16 cellular contexts compared by ENCODE assay signal in genomic region chr11:95459268-95460040, GRCh38.
DNase-seq lines count a peak whose midpoint lies in the region; ATAC-seq and TF ChIP-seq lines count a peak whose summit lies in the region.
"Had no signal": no experiment of that assay in that cellular context is flagged by ENCODE, and none has a peak within 500 bp of the region (broad histone marks: within the 10 kb centered on the region; RNA-seq: fewer than 3 reads in every experiment).

No MANE protein-coding gene starts in this region.

- DNase-seq in DMS 273 treated with DMSO at 0.1 percent for 48 hours (lab: John Stamatoyannopoulos, UW) (peak; percentile 6), SK-N-DZ (ENCODE audit: low spot score) (peak; percentile 74), fibroblast of pulmonary artery (ENCODE audit: low read depth) (peak; percentile 63), renal cortical epithelial cell (ENCODE audit: low read depth) (peak; percentile 77), mesenchymal stem cell (no peak), AG08395 (ENCODE audit: low spot score) (no peak)
- no peak for DNase-seq in T-helper 2 cell treated with Interferon-gamma antibody and Interleukin-4, amounts not matched to agents 5 μg/mL and 100 μg/mL, for 36 hours (ENCODE audit: low spot score)
- DNase-seq: GF-D8, SHP77 treated with DMSO at 0.1 percent for 48 hours had no signal

- H3K4me3 ChIP-seq in fibroblast of pulmonary artery (replicated peaks; ENCODE audit: low read depth, low read length) (no peak overlapping the region), mesenchymal stem cell (ENCODE audit: insufficient read depth in 1 of 2, low read depth in 1 of 2, low read length in 2 of 2) (no peak overlapping the region)
- H3K4me3 ChIP-seq: cardiac muscle cell, esophagus muscularis mucosa had no signal

- no peak overlapping the region for H2AK5ac ChIP-seq in mesenchymal stem cell (ENCODE audit: low read length, severe bottlenecking)

- H3K36me3 Mint-ChIP-seq in T-helper 2 cell treated with Interferon-gamma antibody and Interleukin-4, amounts not matched to agents 5 μg/mL and 100 μg/mL, for 36 hours (ENCODE audit: low read depth), result no peaks in the 10 kb centered on the region
- H3K36me3 Mint-ChIP-seq: natural killer cell treated with Interleukin-12 subunit alpha and Interleukin-12 subunit beta and Interleukin-15 and Interleukin-18, amount 100 ng/mL, for 72 hours had no signal

- H3K27ac ChIP-seq in mesenchymal stem cell (ENCODE audit: low read length, poor library complexity, severe bottlenecking), result no peak overlapping the region
- H3K27ac ChIP-seq: cardiac muscle cell, esophagus muscularis mucosa had no signal

- 83% methylated on average over 7 of the region's 7 CpGs for WGBS in mesenchymal stem cell

- no peak overlapping the region for H3K23ac ChIP-seq in mesenchymal stem cell (ENCODE audit: low read length in 2 of 2)

- no peak overlapping the region for H2AFZ ChIP-seq in mesenchymal stem cell (ENCODE audit: low read depth, low read length)

- H3K14ac ChIP-seq in mesenchymal stem cell (ENCODE audit: low read length in 2 of 2), result no peak overlapping the region

- no peaks in the 10 kb centered on the region for H3K79me1 ChIP-seq in mesenchymal stem cell (replicated peaks; ENCODE audit: low read length, poor library complexity, severe bottlenecking)

- no peak overlapping the region for H2BK12ac ChIP-seq in mesenchymal stem cell (ENCODE audit: low read length in 2 of 2)

- H2BK120ac ChIP-seq in mesenchymal stem cell (ENCODE audit: low read depth, low read length), result no peak overlapping the region

- no peak overlapping the region for H2BK5ac ChIP-seq in mesenchymal stem cell (ENCODE audit: low read depth, low read length, poor library complexity, severe bottlenecking)

- no peaks in the 10 kb centered on the region for H3K9me3 ChIP-seq in mesenchymal stem cell (ENCODE audit: control insufficient read depth, low read length)
- H3K9me3 ChIP-seq: esophagus muscularis mucosa had no signal

- no peak for ATAC-seq in HG03442 (IDR thresholded peaks at IDR 0.05; ENCODE audit: unreplicated experiment)
- ATAC-seq: activated CD4-positive, CD25-positive, alpha-beta regulatory T cell treated with anti-CD3 and anti-CD28 coated beads, Interleukin-2, amount 50 U/mL, for 24 hours; natural killer cell treated with Interleukin-12 subunit alpha and Interleukin-12 subunit beta and Interleukin-15 and Interleukin-18, amount 100 ng/mL, for 72 hours had no signal

- no peak overlapping the region for H3K4me3 Mint-ChIP-seq in T-helper 2 cell treated with Interferon-gamma antibody and Interleukin-4, amounts not matched to agents 5 μg/mL and 100 μg/mL, for 36 hours
- H3K4me3 Mint-ChIP-seq: B cell; natural killer cell treated with Interleukin-12 subunit alpha and Interleukin-12 subunit beta and Interleukin-15 and Interleukin-18, amount 100 ng/mL, for 72 hours had no signal

- H3K27me3 ChIP-seq in mesenchymal stem cell (ENCODE audit: control insufficient read depth in 1 of 2, insufficient read depth in 1 of 2, low read length in 2 of 2), result no peaks in the 10 kb centered on the region
- H3K27me3 ChIP-seq: cardiac muscle cell, esophagus muscularis mucosa had no signal

- H3K4ac ChIP-seq in mesenchymal stem cell (ENCODE audit: low read depth in 1 of 2, low read length in 2 of 2), result no peak overlapping the region

- TF ChIP-seq CTCF in fibroblast of pulmonary artery (IDR thresholded peaks at IDR 0.05; ENCODE audit: low read length, missing control alignments), result no peak

- H4K8ac ChIP-seq in mesenchymal stem cell (ENCODE audit: low read length), result no peak overlapping the region

- no peaks in the 10 kb centered on the region for H3K4me1 ChIP-seq in mesenchymal stem cell (ENCODE audit: control insufficient read depth, insufficient read depth, low read depth, low read length)

- H3K27ac Mint-ChIP-seq in T-helper 2 cell treated with Interferon-gamma antibody and Interleukin-4, amounts not matched to agents 5 μg/mL and 100 μg/mL, for 36 hours, result no peak overlapping the region
- H3K27ac Mint-ChIP-seq: activated T-helper 2 cell treated with anti-CD3 and anti-CD28 coated beads, Interferon-gamma antibody, Interleukin-2, Interleukin-4, amounts not matched to agents 10 μg/mL and 5 μg/mL and 100 μg/mL, durations not matched to agents 14 hours and 24 hours and 36 hours; B cell; natural killer cell treated with Interleukin-12 subunit alpha and Interleukin-12 subunit beta and Interleukin-15 and Interleukin-18, amount 100 ng/mL, for 72 hours had no signal

- no peak overlapping the region for H3K9ac ChIP-seq in mesenchymal stem cell (ENCODE audit: low read length)

- H4K91ac ChIP-seq in mesenchymal stem cell (ENCODE audit: low read length), result no peak overlapping the region

- no peaks in the 10 kb centered on the region for H3K9me3 Mint-ChIP-seq in T-helper 2 cell treated with Interferon-gamma antibody and Interleukin-4, amounts not matched to agents 5 μg/mL and 100 μg/mL, for 36 hours
- H3K9me3 Mint-ChIP-seq: activated T-helper 2 cell treated with anti-CD3 and anti-CD28 coated beads, Interferon-gamma antibody, Interleukin-2, Interleukin-4, amounts not matched to agents 10 μg/mL and 5 μg/mL and 100 μg/mL, durations not matched to agents 14 hours and 24 hours and 36 hours; natural killer cell treated with Interleukin-12 subunit alpha and Interleukin-12 subunit beta and Interleukin-15 and Interleukin-18, amount 100 ng/mL, for 72 hours had no signal

- H3K36me3 ChIP-seq in mesenchymal stem cell (ENCODE audit: control insufficient read depth in 1 of 2, insufficient read depth in 2 of 2, low read depth in 1 of 2, low read length in 2 of 2), result no peaks in the 10 kb centered on the region
- H3K36me3 ChIP-seq: cardiac muscle cell, esophagus muscularis mucosa had no signal

- no peak overlapping the region for H3K4me2 ChIP-seq in mesenchymal stem cell (ENCODE audit: low read length, poor library complexity, severe bottlenecking)

- no peaks in the 10 kb centered on the region for H3K27me3 Mint-ChIP-seq in T-helper 2 cell treated with Interferon-gamma antibody and Interleukin-4, amounts not matched to agents 5 μg/mL and 100 μg/mL, for 36 hours (ENCODE audit: low read depth)
- H3K27me3 Mint-ChIP-seq: B cell had no signal

- no peak overlapping the region for H2BK15ac ChIP-seq in mesenchymal stem cell (ENCODE audit: low read depth, poor library complexity, severe bottlenecking)

- no peak overlapping the region for H3K18ac ChIP-seq in mesenchymal stem cell (ENCODE audit: low read depth in 1 of 2, low read length in 2 of 2)

- H3K4me1 Mint-ChIP-seq in T-helper 2 cell treated with Interferon-gamma antibody and Interleukin-4, amounts not matched to agents 5 μg/mL and 100 μg/mL, for 36 hours (ENCODE audit: low read depth), result peaks cover 7% of the 10 kb centered on the region

Comparison
In these comparisons a context has a peak if more than half of its experiments do, and no peak if none do; other contexts are left out.
1. DNase-seq: peak in DMS 273 treated with DMSO at 0.1 percent for 48 hours (single experiment), SK-N-DZ (single experiment), fibroblast of pulmonary artery (single experiment) and renal cortical epithelial cell (single experiment); none in mesenchymal stem cell (single experiment), T-helper 2 cell treated with Interferon-gamma antibody and Interleukin-4, amounts not matched to agents 5 μg/mL and 100 μg/mL, for 36 hours (single experiment) and AG08395 (single experiment).